Comparison of ENCODE assay signal across 15 cellular contexts in genomic region chr6:28638915-28639314, GRCh38.
DNase-seq lines count a peak whose midpoint lies in the region; ATAC-seq and TF ChIP-seq lines count a peak whose summit lies in the region.
"Had no signal": no experiment of that assay in that cellular context is flagged by ENCODE, and none has a peak within 500 bp of the region (broad histone marks: within the 10 kb centered on the region; RNA-seq: fewer than 3 reads in every experiment).

No MANE protein-coding gene starts in this region.

- no peaks in the 10 kb centered on the region for H4K20me1 ChIP-seq in GM23338 (replicated peaks; ENCODE audit: insufficient read depth)

- H3K27me3 Mint-ChIP-seq in GM23338 (ENCODE audit: insufficient read depth, low read depth, poor library complexity) = peaks cover 41% of the 10 kb centered on the region
- peaks cover 27% of the 10 kb centered on the region for H3K27me3 Mint-ChIP-seq in nephron (ENCODE audit: low read depth)
- H3K27me3 Mint-ChIP-seq in type B pancreatic cell = peaks cover 45% of the 10 kb centered on the region

- H3K27me3 ChIP-seq in GM23338 (ENCODE audit: insufficient read depth) (peaks cover 47% of the 10 kb centered on the region), MG63 (no peaks in the 10 kb centered on the region)
- H3K27me3 ChIP-seq: BE2C had no signal

- peaks cover 3% of the 10 kb centered on the region; the same call in 1 of the 3 replicates for H3K36me3 Mint-ChIP-seq in GM23338 (ENCODE audit: low read depth)
- peaks cover 8% of the 10 kb centered on the region for H3K36me3 Mint-ChIP-seq in nephron (ENCODE audit: low read depth)
- H3K36me3 Mint-ChIP-seq in type B pancreatic cell = no peaks in the 10 kb centered on the region

- DNase-seq in GM23338 (ENCODE audit: low spot score) (no peak), MG63 (no peak), type B pancreatic cell (ENCODE audit: extremely low spot score, unreplicated experiment) (no peak), SIG-M5 treated with dmso at 0.1 percent for 504 hours (lab: John Stamatoyannopoulos, UW; ENCODE audit: unreplicated experiment) (no peak), activated gamma-delta T cell treated with Interleukin-2 at 50 U/mL for 16 hours (no peak)
- DNase-seq in activated CD4-positive, alpha-beta T cell treated with anti-CD3 and anti-CD28 coated beads for 48 hours = no peak
- DNase-seq: BE2C; CD4-positive, alpha-beta memory T cell; DMS79; EL had no signal

- no peaks in the 10 kb centered on the region for H3K9me3 ChIP-seq in MG63
- H3K9me3 ChIP-seq: BE2C had no signal

- H3K4me1 Mint-ChIP-seq in GM23338 (0 out of 3 replicates have a peak, but pooled peaks cover 3% of the 10 kb centered on the region), nephron (no peaks in the 10 kb centered on the region), type B pancreatic cell (ENCODE audit: unreplicated experiment) (peaks cover 18% of the 10 kb centered on the region)

- H3K9me3 Mint-ChIP-seq in GM23338 (peaks cover 14% of the 10 kb centered on the region; the same call in 2 of the 3 replicates), nephron (peaks cover 4% of the 10 kb centered on the region), type B pancreatic cell (no peaks in the 10 kb centered on the region)

- H3K27ac Mint-ChIP-seq in GM23338 (no peak overlapping the region), nephron (peak overlapping the region in 2 of 3 experiments; percentile 2 to 15), type B pancreatic cell (no peak overlapping the region)
- H3K27ac Mint-ChIP-seq: CD4-positive, alpha-beta memory T cell had no signal

- H3K4me1 ChIP-seq in GM23338 (ENCODE audit: insufficient read depth) = peaks cover 9% of the 10 kb centered on the region
- H3K4me1 ChIP-seq: BE2C had no signal

- ATAC-seq in GM23338 = no peak
- ATAC-seq: HCT116 had no signal

- H3F3A ChIP-seq in GM23338 (replicated peaks; ENCODE audit: low read depth) = peaks cover 3% of the 10 kb centered on the region; the same call in 1 of the 2 replicates

- TF ChIP-seq CTCF in GM23338 (conservative IDR thresholded peaks at IDR 0.05; ENCODE audit: low read depth in 2 of 2) = no peak
- TF ChIP-seq CTCF in nephron (IDR thresholded peaks at IDR 0.05; ENCODE audit: unreplicated experiment in 3 of 3) = no peak
- no peak for TF ChIP-seq CTCF in type B pancreatic cell (conservative IDR thresholded peaks at IDR 0.05)

- peak overlapping the region; percentile 25; the same call in 1 of the 2 replicates for H2AFZ ChIP-seq in GM23338

- no peak overlapping the region for H3K27ac ChIP-seq in GM23338 (ENCODE audit: low read depth)
- H3K27ac ChIP-seq: C4-2B, HL-60 had no signal

- H3K4me3 ChIP-seq in GM23338 (no peak overlapping the region), MG63 (0 out of 2 replicates have a peak overlapping the region, but pooled peaks have one; percentile 3)

- no peak overlapping the region for H3K4me2 ChIP-seq in GM23338

- H3K9me2 ChIP-seq in GM23338 (ENCODE audit: insufficient read depth) = no peaks in the 10 kb centered on the region

- no peak overlapping the region; the same call in 2 of the 3 replicates for H3K4me3 Mint-ChIP-seq in GM23338
- H3K4me3 Mint-ChIP-seq in nephron = peak overlapping the region in 2 of 3 experiments; percentile 21 to 31
- peak overlapping the region; percentile 4 for H3K4me3 Mint-ChIP-seq in type B pancreatic cell
- H3K4me3 Mint-ChIP-seq: CD4-positive, alpha-beta memory T cell; IgD-negative memory B cell had no signal

- H3K79me2 ChIP-seq in GM23338 (replicated peaks; ENCODE audit: insufficient read depth) = no peaks in the 10 kb centered on the region

- H3K36me3 ChIP-seq in GM23338 (ENCODE audit: insufficient read depth) (no peaks in the 10 kb centered on the region), MG63 (no peaks in the 10 kb centered on the region)
- H3K36me3 ChIP-seq: BE2C had no signal

TF ChIP-seq in GM23338, 12 proteins besides CTCF, POLR2A, EP300 and RAD21:
- no peak for TF ChIP-seq JUNB (IDR thresholded peaks at IDR 0.05; ENCODE audit: unreplicated experiment)
- TF ChIP-seq, protein P1, sequence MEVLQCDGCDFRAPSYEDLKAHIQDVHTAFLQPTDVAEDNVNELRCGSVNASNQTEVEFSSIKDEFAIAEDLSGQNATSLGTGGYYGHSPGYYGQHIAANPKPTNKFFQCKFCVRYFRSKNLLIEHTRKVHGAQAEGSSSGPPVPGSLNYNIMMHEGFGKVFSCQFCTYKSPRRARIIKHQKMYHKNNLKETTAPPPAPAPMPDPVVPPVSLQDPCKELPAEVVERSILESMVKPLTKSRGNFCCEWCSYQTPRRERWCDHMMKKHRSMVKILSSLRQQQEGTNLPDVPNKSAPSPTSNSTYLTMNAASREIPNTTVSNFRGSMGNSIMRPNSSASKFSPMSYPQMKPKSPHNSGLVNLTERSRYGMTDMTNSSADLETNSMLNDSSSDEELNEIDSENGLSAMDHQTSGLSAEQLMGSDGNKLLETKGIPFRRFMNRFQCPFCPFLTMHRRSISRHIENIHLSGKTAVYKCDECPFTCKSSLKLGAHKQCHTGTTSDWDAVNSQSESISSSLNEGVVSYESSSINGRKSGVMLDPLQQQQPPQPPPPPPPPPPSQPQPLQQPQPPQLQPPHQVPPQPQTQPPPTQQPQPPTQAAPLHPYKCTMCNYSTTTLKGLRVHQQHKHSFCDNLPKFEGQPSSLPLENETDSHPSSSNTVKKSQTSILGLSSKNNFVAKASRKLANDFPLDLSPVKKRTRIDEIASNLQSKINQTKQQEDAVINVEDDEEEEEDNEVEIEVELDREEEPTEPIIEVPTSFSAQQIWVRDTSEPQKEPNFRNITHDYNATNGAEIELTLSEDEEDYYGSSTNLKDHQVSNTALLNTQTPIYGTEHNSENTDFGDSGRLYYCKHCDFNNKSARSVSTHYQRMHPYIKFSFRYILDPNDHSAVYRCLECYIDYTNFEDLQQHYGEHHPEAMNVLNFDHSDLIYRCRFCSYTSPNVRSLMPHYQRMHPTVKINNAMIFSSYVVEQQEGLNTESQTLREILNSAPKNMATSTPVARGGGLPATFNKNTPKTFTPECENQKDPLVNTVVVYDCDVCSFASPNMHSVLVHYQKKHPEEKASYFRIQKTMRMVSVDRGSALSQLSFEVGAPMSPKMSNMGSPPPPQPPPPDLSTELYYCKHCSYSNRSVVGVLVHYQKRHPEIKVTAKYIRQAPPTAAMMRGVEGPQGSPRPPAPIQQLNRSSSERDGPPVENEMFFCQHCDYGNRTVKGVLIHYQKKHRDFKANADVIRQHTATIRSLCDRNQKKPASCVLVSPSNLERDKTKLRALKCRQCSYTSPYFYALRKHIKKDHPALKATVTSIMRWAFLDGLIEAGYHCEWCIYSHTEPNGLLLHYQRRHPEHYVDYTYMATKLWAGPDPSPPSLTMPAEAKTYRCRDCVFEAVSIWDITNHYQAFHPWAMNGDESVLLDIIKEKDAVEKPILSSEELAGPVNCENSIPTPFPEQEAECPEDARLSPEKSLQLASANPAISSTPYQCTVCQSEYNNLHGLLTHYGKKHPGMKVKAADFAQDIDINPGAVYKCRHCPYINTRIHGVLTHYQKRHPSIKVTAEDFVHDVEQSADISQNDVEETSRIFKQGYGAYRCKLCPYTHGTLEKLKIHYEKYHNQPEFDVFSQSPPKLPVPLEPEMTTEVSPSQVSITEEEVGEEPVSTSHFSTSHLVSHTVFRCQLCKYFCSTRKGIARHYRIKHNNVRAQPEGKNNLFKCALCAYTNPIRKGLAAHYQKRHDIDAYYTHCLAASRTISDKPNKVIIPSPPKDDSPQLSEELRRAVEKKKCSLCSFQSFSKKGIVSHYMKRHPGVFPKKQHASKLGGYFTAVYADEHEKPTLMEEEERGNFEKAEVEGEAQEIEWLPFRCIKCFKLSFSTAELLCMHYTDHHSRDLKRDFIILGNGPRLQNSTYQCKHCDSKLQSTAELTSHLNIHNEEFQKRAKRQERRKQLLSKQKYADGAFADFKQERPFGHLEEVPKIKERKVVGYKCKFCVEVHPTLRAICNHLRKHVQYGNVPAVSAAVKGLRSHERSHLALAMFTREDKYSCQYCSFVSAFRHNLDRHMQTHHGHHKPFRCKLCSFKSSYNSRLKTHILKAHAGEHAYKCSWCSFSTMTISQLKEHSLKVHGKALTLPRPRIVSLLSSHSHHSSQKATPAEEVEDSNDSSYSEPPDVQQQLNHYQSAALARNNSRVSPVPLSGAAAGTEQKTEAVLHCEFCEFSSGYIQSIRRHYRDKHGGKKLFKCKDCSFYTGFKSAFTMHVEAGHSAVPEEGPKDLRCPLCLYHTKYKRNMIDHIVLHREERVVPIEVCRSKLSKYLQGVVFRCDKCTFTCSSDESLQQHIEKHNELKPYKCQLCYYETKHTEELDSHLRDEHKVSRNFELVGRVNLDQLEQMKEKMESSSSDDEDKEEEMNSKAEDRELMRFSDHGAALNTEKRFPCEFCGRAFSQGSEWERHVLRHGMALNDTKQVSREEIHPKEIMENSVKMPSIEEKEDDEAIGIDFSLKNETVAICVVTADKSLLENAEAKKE (CRISPR knock-in tag; IDR thresholded peaks at IDR 0.05) = no peak
- no peak for TF ChIP-seq CREB1 (CRISPR knock-in tag; IDR thresholded peaks at IDR 0.05; ENCODE audit: low read depth)
- no peak for TF ChIP-seq EZH2phosphoT487 (IDR thresholded peaks at IDR 0.05; ENCODE audit: unreplicated experiment)
- TF ChIP-seq, protein P2, sequence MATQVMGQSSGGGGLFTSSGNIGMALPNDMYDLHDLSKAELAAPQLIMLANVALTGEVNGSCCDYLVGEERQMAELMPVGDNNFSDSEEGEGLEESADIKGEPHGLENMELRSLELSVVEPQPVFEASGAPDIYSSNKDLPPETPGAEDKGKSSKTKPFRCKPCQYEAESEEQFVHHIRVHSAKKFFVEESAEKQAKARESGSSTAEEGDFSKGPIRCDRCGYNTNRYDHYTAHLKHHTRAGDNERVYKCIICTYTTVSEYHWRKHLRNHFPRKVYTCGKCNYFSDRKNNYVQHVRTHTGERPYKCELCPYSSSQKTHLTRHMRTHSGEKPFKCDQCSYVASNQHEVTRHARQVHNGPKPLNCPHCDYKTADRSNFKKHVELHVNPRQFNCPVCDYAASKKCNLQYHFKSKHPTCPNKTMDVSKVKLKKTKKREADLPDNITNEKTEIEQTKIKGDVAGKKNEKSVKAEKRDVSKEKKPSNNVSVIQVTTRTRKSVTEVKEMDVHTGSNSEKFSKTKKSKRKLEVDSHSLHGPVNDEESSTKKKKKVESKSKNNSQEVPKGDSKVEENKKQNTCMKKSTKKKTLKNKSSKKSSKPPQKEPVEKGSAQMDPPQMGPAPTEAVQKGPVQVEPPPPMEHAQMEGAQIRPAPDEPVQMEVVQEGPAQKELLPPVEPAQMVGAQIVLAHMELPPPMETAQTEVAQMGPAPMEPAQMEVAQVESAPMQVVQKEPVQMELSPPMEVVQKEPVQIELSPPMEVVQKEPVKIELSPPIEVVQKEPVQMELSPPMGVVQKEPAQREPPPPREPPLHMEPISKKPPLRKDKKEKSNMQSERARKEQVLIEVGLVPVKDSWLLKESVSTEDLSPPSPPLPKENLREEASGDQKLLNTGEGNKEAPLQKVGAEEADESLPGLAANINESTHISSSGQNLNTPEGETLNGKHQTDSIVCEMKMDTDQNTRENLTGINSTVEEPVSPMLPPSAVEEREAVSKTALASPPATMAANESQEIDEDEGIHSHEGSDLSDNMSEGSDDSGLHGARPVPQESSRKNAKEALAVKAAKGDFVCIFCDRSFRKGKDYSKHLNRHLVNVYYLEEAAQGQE (IDR thresholded peaks at IDR 0.05; ENCODE audit: unreplicated experiment) = no peak
- TF ChIP-seq ZNF114 (CRISPR knock-in tag; IDR thresholded peaks at IDR 0.05) = no peak

Comparison
In these comparisons a context has a peak if more than half of its experiments do, and no peak if none do; other contexts are left out.
1. H3K27ac Mint-ChIP-seq: peak in nephron (2 of 3); none in GM23338 (single experiment) and type B pancreatic cell (single experiment).